ENCODE assay signal across 8 cellular contexts in genomic region chr15:31459011-31459748, GRCh38.
DNase-seq lines count a peak whose midpoint lies in the region; ATAC-seq and TF ChIP-seq lines count a peak whose summit lies in the region.

No MANE protein-coding gene starts in this region.

- H3K9me3 ChIP-seq in transverse colon = no peaks in the 10 kb centered on the region
- no peaks in the 10 kb centered on the region for H3K9me3 ChIP-seq in MG63

- in situ Hi-C loops in transverse colon (cut with MboI; ENCODE audit: low pct_ligation_motif_present in 1 of 4, low pct_unique_long_range_greater_than_20kb in 1 of 4, low sequenced_read_pairs in 3 of 4) = no loop called here

- TF ChIP-seq EP300 in transverse colon (IDR thresholded peaks at IDR 0.05; ENCODE audit: low read depth) = no peak

- H3K4me3 Mint-ChIP-seq in activated naive CD4-positive, alpha-beta T cell treated with anti-CD3 and anti-CD28 coated beads for 36 hours = peak overlapping the region; percentile 57

- H3K36me3 Mint-ChIP-seq in activated naive CD4-positive, alpha-beta T cell treated with anti-CD3 and anti-CD28 coated beads for 36 hours (ENCODE audit: low read depth) = peaks cover 2% of the 10 kb centered on the region

- H3K4me1 ChIP-seq in transverse colon = peaks cover 2 to 21% (median 8%) of the 10 kb centered on the region in 4 donors

- H3K27me3 Mint-ChIP-seq in activated naive CD4-positive, alpha-beta T cell treated with anti-CD3 and anti-CD28 coated beads for 36 hours (ENCODE audit: low read depth) = no peaks in the 10 kb centered on the region

- peak overlapping the region in 2 of 4 donors; percentile 47 to 58 for H3K27ac ChIP-seq in transverse colon

- no peak for TF ChIP-seq POLR2A in transverse colon (IDR thresholded peaks at IDR 0.05)

- 62 to 68% methylated on average over 6 of the region's 6 CpGs for WGBS in transverse colon (ENCODE audit: low coverage in 1 of 2), 2 donors

- peaks cover 5% of the 10 kb centered on the region for H3K9me3 Mint-ChIP-seq in activated naive CD4-positive, alpha-beta T cell treated with anti-CD3 and anti-CD28 coated beads for 36 hours

- no peak for TF ChIP-seq CTCF in transverse colon (IDR thresholded peaks at IDR 0.05)

- CTCF ChIA-PET in activated naive CD4-positive, alpha-beta T cell treated with anti-CD3 and anti-CD28 coated beads for 36 hours (lab: Charles Lee) = interaction anchor here (0.7 to 3.9 kb wide), 9 partner anchors 11 to 129 kb away, joined by 3 to 62 read pairs (median 5); no protein-coding TSS in a partner anchor

- H3K4me1 Mint-ChIP-seq in activated naive CD4-positive, alpha-beta T cell treated with anti-CD3 and anti-CD28 coated beads for 36 hours (ENCODE audit: low read depth) = peaks cover 37% of the 10 kb centered on the region

- intact Hi-C loops in cardiac septum (cut with DNase I) = no loop called here
- intact Hi-C loops in left ventricle myocardium superior (cut with micrococcal nuclease) = no loop called here
- intact Hi-C loops in activated naive CD4-positive, alpha-beta T cell treated with anti-CD3 and anti-CD28 coated beads for 36 hours (cut with micrococcal nuclease) = loop anchor here (1.0 kb wide), 3 partner anchors 14 to 29 kb away; no protein-coding TSS in a partner anchor
- intact Hi-C loops in transverse colon (cut with DNase I; ENCODE audit: low total_unique reads) = no loop called here

- DNase-seq in cardiac septum (ENCODE audit: low spot score) = peak; percentile 44
- no peak for DNase-seq in left ventricle myocardium superior
- DNase-seq in activated naive CD4-positive, alpha-beta T cell treated with anti-CD3 and anti-CD28 coated beads for 36 hours = peak; percentile 86
- DNase-seq in transverse colon = peak; percentile 63
- no peak for DNase-seq in islet precursor cell
- no peak for DNase-seq in NCI-H1092 treated with DMSO at 0.1 percent for 48 hours (lab: John Stamatoyannopoulos, UW)
- no peak for DNase-seq in MG63

- ATAC-seq in left ventricle myocardium superior (no peak), HG03354 (IDR thresholded peaks at IDR 0.05; ENCODE audit: poor library complexity, severe bottlenecking, unreplicated experiment) (peak; percentile 90)

- H3K36me3 ChIP-seq in transverse colon = no peaks in the 10 kb centered on the region
- no peaks in the 10 kb centered on the region for H3K36me3 ChIP-seq in MG63

- no peak overlapping the region for H3K4me3 ChIP-seq in transverse colon
- no peak overlapping the region for H3K4me3 ChIP-seq in MG63

- H3K27me3 ChIP-seq in transverse colon = no peaks in the 10 kb centered on the region
- H3K27me3 ChIP-seq in MG63 = no peaks in the 10 kb centered on the region

- peak overlapping the region; percentile 87 for H3K27ac Mint-ChIP-seq in activated naive CD4-positive, alpha-beta T cell treated with anti-CD3 and anti-CD28 coated beads for 36 hours

Comparison
In these comparisons a context has a peak if more than half of its experiments do, and no peak if none do; other contexts are left out.
1. DNase-seq: peak in cardiac septum (single experiment), activated naive CD4-positive, alpha-beta T cell treated with anti-CD3 and anti-CD28 coated beads for 36 hours (single experiment) and transverse colon (single experiment); none in left ventricle myocardium superior (single experiment), islet precursor cell (single experiment), NCI-H1092 treated with DMSO at 0.1 percent for 48 hours (single experiment) and MG63 (single experiment).